Comparison of ENCODE assay signal across 10 cellular contexts in the genomic region with DNA sequence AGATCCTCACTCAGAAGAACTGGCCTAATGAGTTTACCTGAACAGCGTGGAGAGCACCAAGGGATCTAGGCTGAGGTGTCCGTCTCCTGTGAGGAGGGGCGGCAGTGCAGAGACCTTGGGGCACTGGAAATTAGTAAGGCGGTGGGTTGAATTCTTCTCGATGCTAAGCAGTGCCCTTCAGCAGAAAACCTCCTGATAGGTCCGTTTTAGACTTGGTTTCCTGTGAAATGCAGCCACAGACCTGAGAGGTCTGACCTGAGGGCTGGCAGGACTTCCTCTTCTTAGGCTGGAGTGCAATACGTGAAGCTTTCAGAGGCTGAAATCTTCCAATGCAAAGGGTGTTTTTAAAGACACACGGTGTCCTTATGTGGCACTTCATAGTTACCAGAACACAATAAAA. TPM values are rescaled to one million over a fixed set of nuclear protein-coding genes. Genes with fewer than 3 reads are reported as not detected.
DNase-seq lines count a peak whose midpoint lies in the region; ATAC-seq lines count a peak whose summit lies in the region.
"Had no signal": no experiment of that assay in that cellular context is flagged by ENCODE, and none has a peak within 500 bp of the region (broad histone marks: within the 10 kb centered on the region; RNA-seq: fewer than 3 reads in every experiment).

Gene CLNK (minus strand): TSS at position 138 of the 400 bp plus-strand sequence. CDS start 16,899 bp downstream, outside the sequence.

- no peaks in the 10 kb centered on the region for H3K9me3 Mint-ChIP-seq in activated CD4-positive, alpha-beta T cell treated with anti-CD3 and anti-CD28 coated beads for 36 hours (ENCODE audit: low read depth)
- H3K9me3 Mint-ChIP-seq in stimulated activated memory B cell treated with anti-CD40 and anti-IgM and Interleukin-4, amounts not matched to agents 10 μg/mL and 1 μg/mL and 100 μg/mL, for 72 hours, result peaks cover 3% of the 10 kb centered on the region

- peak within 1 kb of the TSS; percentile 1 for H3K27ac Mint-ChIP-seq in activated CD4-positive, alpha-beta T cell treated with anti-CD3 and anti-CD28 coated beads for 36 hours
- H3K27ac Mint-ChIP-seq in stimulated activated memory B cell treated with anti-CD40 and anti-IgM and Interleukin-4, amounts not matched to agents 10 μg/mL and 1 μg/mL and 100 μg/mL, for 72 hours, result peak within 1 kb of the TSS; percentile 94

- intact Hi-C loops in activated CD4-positive, alpha-beta T cell treated with anti-CD3 and anti-CD28 coated beads for 36 hours (cut with DNase I, micrococcal nuclease), result no loop called here

- no peak for ATAC-seq in activated CD4-positive, alpha-beta T cell treated with anti-CD3 and anti-CD28 coated beads for 36 hours
- peak; percentile 80 for ATAC-seq in HG02588 (IDR thresholded peaks at IDR 0.05; ENCODE audit: unreplicated experiment)
- ATAC-seq in HG03469 (IDR thresholded peaks at IDR 0.05; ENCODE audit: unreplicated experiment), result peak; percentile 85
- ATAC-seq in stimulated activated memory B cell treated with anti-CD40 and anti-IgM and Interleukin-4, amounts not matched to agents 10 μg/mL and 1 μg/mL and 100 μg/mL, for 72 hours, result peak; percentile 98

- no peak for DNase-seq in activated CD4-positive, alpha-beta T cell treated with anti-CD3 and anti-CD28 coated beads for 36 hours
- no peak for DNase-seq in activated CD4-positive, alpha-beta T cell treated with anti-CD3 and anti-CD28 coated beads, Interleukin-2, amount 50 U/mL, for 4 hours
- DNase-seq in activated effector memory CD4-positive, alpha-beta T cell treated with anti-CD3 and anti-CD28 coated beads, Interleukin-2, amount 50 U/mL, for 16 hours, result no peak
- DNase-seq in T1000 (lab: John Stamatoyannopoulos, UW) (no peak), NCI-H69 (lab: John Stamatoyannopoulos, UW) (no peak)
- DNase-seq: 8988T; activated T-cell treated with anti-CD3 and anti-CD28 coated beads, Interleukin-2, amount 50 U/mL, for 48 hours had no signal

- CTCF ChIA-PET in activated CD4-positive, alpha-beta T cell treated with anti-CD3 and anti-CD28 coated beads for 36 hours (lab: Charles Lee), result no interaction called here

- H3K4me1 Mint-ChIP-seq in activated CD4-positive, alpha-beta T cell treated with anti-CD3 and anti-CD28 coated beads for 36 hours, result peaks cover 3% of the 10 kb centered on the region
- peaks cover 50% of the 10 kb centered on the region for H3K4me1 Mint-ChIP-seq in stimulated activated memory B cell treated with anti-CD40 and anti-IgM and Interleukin-4, amounts not matched to agents 10 μg/mL and 1 μg/mL and 100 μg/mL, for 72 hours

- no peaks in the 10 kb centered on the region for H3K36me3 Mint-ChIP-seq in activated CD4-positive, alpha-beta T cell treated with anti-CD3 and anti-CD28 coated beads for 36 hours (ENCODE audit: low read depth)
- H3K36me3 Mint-ChIP-seq in stimulated activated memory B cell treated with anti-CD40 and anti-IgM and Interleukin-4, amounts not matched to agents 10 μg/mL and 1 μg/mL and 100 μg/mL, for 72 hours, result peaks cover 9% of the 10 kb centered on the region

- POLR2A ChIA-PET in activated CD4-positive, alpha-beta T cell treated with anti-CD3 and anti-CD28 coated beads for 36 hours (lab: Charles Lee), result no interaction called here

- no peaks in the 10 kb centered on the region for H3K27me3 Mint-ChIP-seq in activated CD4-positive, alpha-beta T cell treated with anti-CD3 and anti-CD28 coated beads for 36 hours
- H3K27me3 Mint-ChIP-seq in stimulated activated memory B cell treated with anti-CD40 and anti-IgM and Interleukin-4, amounts not matched to agents 10 μg/mL and 1 μg/mL and 100 μg/mL, for 72 hours, result no peaks in the 10 kb centered on the region

- H3K4me3 Mint-ChIP-seq in activated CD4-positive, alpha-beta T cell treated with anti-CD3 and anti-CD28 coated beads for 36 hours, result no peak within 1 kb of the TSS
- H3K4me3 Mint-ChIP-seq in stimulated activated memory B cell treated with anti-CD40 and anti-IgM and Interleukin-4, amounts not matched to agents 10 μg/mL and 1 μg/mL and 100 μg/mL, for 72 hours, result peak within 1 kb of the TSS; percentile 82

RNA-seq across cellular contexts. Expression of gene CLNK, which starts in this region (rescaled TPM):
- total RNA-seq in activated CD4-positive, alpha-beta T cell treated with anti-CD3 and anti-CD28 coated beads for 36 hours, result not detected
